8 cellular contexts compared by ENCODE assay signal in the genomic region with DNA sequence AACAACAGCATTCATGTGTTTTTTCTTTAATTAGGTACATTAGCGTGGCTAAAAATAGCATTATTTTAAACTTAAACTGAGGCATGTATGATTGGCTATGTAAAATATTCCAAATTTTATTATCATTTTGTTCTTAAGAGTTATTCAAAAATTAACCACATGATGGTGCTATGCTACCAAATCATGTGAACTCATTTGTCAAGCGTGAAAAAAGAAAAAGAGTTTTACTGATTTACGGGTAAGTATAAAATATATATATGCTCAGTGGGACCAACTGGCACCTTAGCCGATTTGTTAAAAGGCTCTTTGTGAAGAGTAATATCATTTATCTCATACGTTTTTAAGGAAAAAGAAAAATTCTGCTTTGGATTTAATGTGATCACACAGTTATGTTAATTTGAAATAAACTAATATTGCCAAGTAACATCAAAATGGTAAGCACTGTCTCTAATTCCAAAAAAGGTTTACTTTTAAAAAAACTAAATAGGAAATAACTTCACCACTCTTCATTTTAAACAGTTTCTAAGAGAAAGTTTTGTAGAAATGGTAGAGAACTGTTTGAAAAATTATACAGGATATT.
DNase-seq lines count a peak whose midpoint lies in the region; ATAC-seq and TF ChIP-seq lines count a peak whose summit lies in the region.

No MANE protein-coding gene starts in this region.

- 33% methylated on average over 5 of the region's 5 CpGs for WGBS in hepatocyte (ENCODE audit: low lambda C conversion rate, missing lambda C conversion rate)

- H3K27ac ChIP-seq in hepatocyte (no peak overlapping the region), colonic mucosa (no peak overlapping the region)

- H3K27me3 ChIP-seq in BE2C (no peaks in the 10 kb centered on the region; the same call in 1 of the 2 replicates), hepatocyte (no peaks in the 10 kb centered on the region), colonic mucosa (no peaks in the 10 kb centered on the region)

- TF ChIP-seq CTCF in BE2C (IDR thresholded peaks at IDR 0.05; ENCODE audit: low read depth, low read length) (peak; percentile 45), hepatocyte (IDR thresholded peaks at IDR 0.05; ENCODE audit: poor library complexity) (peak; percentile 58), colonic mucosa (IDR thresholded peaks at IDR 0.05) (no peak)

- no peaks in the 10 kb centered on the region for H3K4me1 ChIP-seq in BE2C
- H3K4me1 ChIP-seq in hepatocyte (ENCODE audit: insufficient read depth) = no peaks in the 10 kb centered on the region
- no peaks in the 10 kb centered on the region for H3K4me1 ChIP-seq in colonic mucosa

- no peaks in the 10 kb centered on the region for H3K9me3 ChIP-seq in BE2C
- no peaks in the 10 kb centered on the region for H3K9me3 ChIP-seq in hepatocyte (ENCODE audit: low read depth)
- no peaks in the 10 kb centered on the region for H3K9me3 ChIP-seq in colonic mucosa

- no peaks in the 10 kb centered on the region for H3K36me3 ChIP-seq in BE2C
- H3K36me3 ChIP-seq in hepatocyte (replicated peaks; ENCODE audit: insufficient read depth, low read depth) = no peaks in the 10 kb centered on the region
- H3K36me3 ChIP-seq in colonic mucosa = no peaks in the 10 kb centered on the region

- H3K9me2 ChIP-seq in hepatocyte (replicated peaks; ENCODE audit: insufficient read depth) = no peaks in the 10 kb centered on the region

- H3K4me3 ChIP-seq in BE2C (ENCODE audit: low read depth, low read length) = no peak overlapping the region
- H3K4me3 ChIP-seq in hepatocyte = no peak overlapping the region
- no peak overlapping the region for H3K4me3 ChIP-seq in colonic mucosa

- intact Hi-C loops in colonic mucosa (cut with DNase I) = no loop called here

- H2AFZ ChIP-seq in hepatocyte = no peak overlapping the region

- no peak overlapping the region for H3K9ac ChIP-seq in colonic mucosa (ENCODE audit: low read depth in 2 of 2, low read length in 2 of 2)

- ATAC-seq in HG03432 (IDR thresholded peaks at IDR 0.05; ENCODE audit: unreplicated experiment) (no peak), HG03095 (IDR thresholded peaks at IDR 0.05; ENCODE audit: unreplicated experiment) (no peak)

- no peak for DNase-seq in BE2C
- peak; percentile 50 for DNase-seq in HCEC 1CT
- peak; percentile 30 to 64 for DNase-seq in SHP77 (lab: John Stamatoyannopoulos, UW)
- peak; percentile 18 for DNase-seq in hepatocyte (ENCODE audit: low spot score)
- DNase-seq in stimulated activated naive CD4-positive, alpha-beta T cell treated with Interleukin-2 at 50 U/mL for 16 hours (lab: John Stamatoyannopoulos, UW) = no peak
- no peak for DNase-seq in colonic mucosa

- no peak overlapping the region for H3K4me2 ChIP-seq in hepatocyte

- no peaks in the 10 kb centered on the region for H3K79me2 ChIP-seq in hepatocyte

- H4K20me1 ChIP-seq in hepatocyte (ENCODE audit: insufficient read depth, poor library complexity, severe bottlenecking) = no peaks in the 10 kb centered on the region

Comparison
In these comparisons a context has a peak if more than half of its experiments do, and no peak if none do; other contexts are left out.
1. DNase-seq: peak in HCEC 1CT (single experiment), SHP77 (2 of 2) and hepatocyte (single experiment); none in BE2C (single experiment), stimulated activated naive CD4-positive, alpha-beta T cell treated with Interleukin-2 at 50 U/mL for 16 hours (single experiment) and colonic mucosa (single experiment).